Comparison of ENCODE assay signal across 21 cellular contexts in the genomic region with DNA sequence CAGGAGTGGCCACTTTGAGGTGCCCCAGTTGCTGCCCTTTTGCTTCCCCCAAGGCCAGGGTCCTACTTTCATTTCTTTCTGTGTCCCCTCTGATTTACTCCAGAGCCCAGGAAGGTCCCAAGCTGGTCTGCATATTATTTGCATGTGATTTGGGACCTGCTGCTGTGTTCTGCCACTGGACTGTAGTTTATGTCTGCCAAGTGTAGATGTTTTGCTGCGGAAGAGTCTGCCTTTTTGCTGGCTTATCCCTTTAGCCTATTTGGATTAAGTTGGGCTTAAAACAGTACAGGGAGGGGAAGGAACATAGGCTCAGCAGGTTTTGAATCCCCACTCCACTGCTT. TPM values are rescaled to one million over a fixed set of nuclear protein-coding genes. Genes with fewer than 3 reads are reported as not detected.
"Had no signal": no experiment of that assay in that cellular context is flagged by ENCODE, and none has a peak within 500 bp of the region (broad histone marks: within the 10 kb centered on the region; RNA-seq: fewer than 3 reads in every experiment).

No MANE protein-coding gene starts in this region.

- DNase-seq: activated CD4-positive, alpha-beta T cell treated with anti-CD3 and anti-CD28 coated beads, Interleukin-2, amount 50 U/mL, for 48 hours; activated effector memory CD4-positive, alpha-beta T cell treated with anti-CD3 and anti-CD28 coated beads, Interleukin-2, amount 50 U/mL, for 16 hours; amniotic stem cell; brain microvascular endothelial cell; caudate nucleus; left ventricle myocardium inferior; naive B cell; ovary; stimulated activated CD4-positive, alpha-beta T cell treated with anti-CD3 and anti-CD28 coated beads, Interleukin-12 subunit alpha, Interleukin-12 subunit beta, amount 100 ng/mL, for 4 hours; stimulated activated CD4-positive, alpha-beta T cell treated with anti-CD3 and anti-CD28 coated beads, Interleukin-4, amount 100 ng/mL, for 1 hour; T-cell had no signal

- H3K9me3 ChIP-seq: left ventricle myocardium inferior, ovary, upper lobe of left lung, vagina had no signal

- H3K36me3 ChIP-seq: brain microvascular endothelial cell, left ventricle myocardium inferior, ovary, upper lobe of left lung, vagina had no signal

- ATAC-seq: activated CD4-positive, CD25-positive, alpha-beta regulatory T cell treated with anti-CD3 and anti-CD28 coated beads, Interleukin-2, amount 50 U/mL, for 24 hours; sciatic nerve; T-cell had no signal

- H3K4me3 ChIP-seq: left ventricle myocardium inferior, ovary, skin epidermis, upper lobe of left lung, vagina had no signal

- FAIRE-seq: astrocyte, frontal cortex had no signal

- H3K27me3 ChIP-seq: brain microvascular endothelial cell, ovary, upper lobe of left lung, vagina had no signal

- H3K27ac ChIP-seq: brain microvascular endothelial cell, left ventricle myocardium inferior, ovary, upper lobe of left lung, vagina had no signal

RNA-seq across cellular contexts. Expression of a gene that starts 21.4 kb away (rescaled TPM):
- total RNA-seq: activated naive CD4-positive, alpha-beta T cell treated with anti-CD3 and anti-CD28 coated beads for 36 hours; endodermal cell; left ventricle myocardium inferior; progenitor cell of endocrine pancreas had no signal
